In genomic region chr1:230156536-230156935, GRCh38 we compare ENCODE assay signal across 1 cellular context.
TF ChIP-seq lines count a peak whose summit lies in the region.

No MANE protein-coding gene starts in this region.

TF ChIP-seq in GM12878, 131 proteins besides CTCF, POLR2A, EP300 and RAD21 (continued from another document):
- no peak for TF ChIP-seq EED (IDR thresholded peaks at IDR 0.05; ENCODE audit: low read depth)
